17 cellular contexts compared by ENCODE assay signal in genomic region chr2:232369126-232369955, GRCh38. TPM values are rescaled to one million over a fixed set of nuclear protein-coding genes. Genes with fewer than 3 reads are reported as not detected.
A peak's percentile ranks its signal among the peaks of the same experiment; 100 is the strongest.
DNase-seq lines count a peak whose midpoint lies in the region; ATAC-seq and TF ChIP-seq lines count a peak whose summit lies in the region.
"Had no signal": no experiment of that assay in that cellular context is flagged by ENCODE, and none has a peak within 500 bp of the region (broad histone marks: within the 10 kb centered on the region; RNA-seq: fewer than 3 reads in every experiment).

No MANE protein-coding gene starts in this region.

- no peak overlapping the region for H2BK5ac ChIP-seq in neuronal stem cell (ENCODE audit: low read length)

- ATAC-seq in gastroesophageal sphincter: peak; percentile 8
- no peak for ATAC-seq in HG02610 (IDR thresholded peaks at IDR 0.05; ENCODE audit: unreplicated experiment)
- ATAC-seq in mucosa of descending colon: no peak

- H3K9ac ChIP-seq in neuronal stem cell (ENCODE audit: low read depth, low read length, poor library complexity): no peak overlapping the region

- H3K27ac ChIP-seq in gastroesophageal sphincter (no peak overlapping the region), neuronal stem cell (replicated peaks; ENCODE audit: low read length) (no peak overlapping the region)
- H3K27ac ChIP-seq: 22Rv1 had no signal

- intact Hi-C loops in mucosa of descending colon (cut with DNase I, micrococcal nuclease): no loop called here

- WGBS in gastroesophageal sphincter (ENCODE audit: low coverage in 1 of 2), 2 donors: 100% methylated on average over 1 of the region's 15 CpGs; no CpG with 5 or more reads in 1 of the 2 donors
- no CpG with 5 or more reads among the region's 15 CpGs for WGBS in neuronal stem cell (ENCODE audit: extremely low coverage in 2 of 2, insufficient read length in 2 of 2, insufficient replicate concordance in 1 of 2), 2 donors

- H3K23ac ChIP-seq in neuronal stem cell (ENCODE audit: low read depth, low read length, poor library complexity): no peak overlapping the region

- H2BK12ac ChIP-seq in neuronal stem cell (ENCODE audit: low read length): no peak overlapping the region

- H3K4me2 ChIP-seq in neuronal stem cell (ENCODE audit: insufficient read depth, low read length, poor library complexity, severe bottlenecking): no peak overlapping the region

- no peaks in the 10 kb centered on the region for H3K4me1 ChIP-seq in gastroesophageal sphincter
- peaks cover 1 to 2% of the 10 kb centered on the region in 2 donors for H3K4me1 ChIP-seq in neuronal stem cell (ENCODE audit: control insufficient read depth in 2 of 2, insufficient read depth in 1 of 2, low read depth in 1 of 2, low read length in 2 of 2)
- H3K4me1 ChIP-seq in mucosa of descending colon (ENCODE audit: low read depth): no peaks in the 10 kb centered on the region

- no peak overlapping the region for H4K91ac ChIP-seq in neuronal stem cell (ENCODE audit: low read depth, low read length, poor library complexity)

- H3K27me3 ChIP-seq in gastroesophageal sphincter: peaks cover 23% of the 10 kb centered on the region
- H3K27me3 ChIP-seq in neuronal stem cell (ENCODE audit: control insufficient read depth in 3 of 3, insufficient read depth in 3 of 3, low read depth in 1 of 3, low read length in 3 of 3): peaks cover 0 to 9% (median 0%) of the 10 kb centered on the region in 3 experiments

- H3K9me3 ChIP-seq in gastroesophageal sphincter: no peaks in the 10 kb centered on the region
- no peaks in the 10 kb centered on the region for H3K9me3 ChIP-seq in neuronal stem cell (replicated peaks in 1 of 2; ENCODE audit: control insufficient read depth in 2 of 2, insufficient read depth in 1 of 2, low read depth in 1 of 2, low read length in 2 of 2)
- no peaks in the 10 kb centered on the region for H3K9me3 ChIP-seq in mucosa of descending colon

- H3K14ac ChIP-seq in neuronal stem cell (ENCODE audit: low read length): peak overlapping the region; percentile 12

- no peak for TF ChIP-seq POLR2A in gastroesophageal sphincter (IDR thresholded peaks at IDR 0.05)

- H3K36me3 ChIP-seq in gastroesophageal sphincter (no peaks in the 10 kb centered on the region), neuronal stem cell (replicated peaks in 1 of 2; ENCODE audit: control insufficient read depth in 2 of 2, insufficient read depth in 2 of 2, low read length in 2 of 2) (no peaks in the 10 kb centered on the region), mucosa of descending colon (ENCODE audit: low read depth) (no peaks in the 10 kb centered on the region)

- no peak for TF ChIP-seq EP300 in gastroesophageal sphincter (IDR thresholded peaks at IDR 0.05)

- TF ChIP-seq CTCF in gastroesophageal sphincter (IDR thresholded peaks at IDR 0.05) (no peak), mucosa of descending colon (IDR thresholded peaks at IDR 0.05) (no peak)

- H2BK120ac ChIP-seq in neuronal stem cell (ENCODE audit: low read depth, low read length): no peak overlapping the region

- DNase-seq in NCI-H524 (lab: John Stamatoyannopoulos, UW) (peak; percentile 12 to 36), NCI-H524 treated with DMSO at 0.1 percent for 48 hours (lab: John Stamatoyannopoulos, UW) (no peak), neuronal stem cell (ENCODE audit: low spot score) (no peak), mucosa of descending colon (no peak), NCI-H2081 treated with DMSO at 0.1 percent for 48 hours (lab: John Stamatoyannopoulos, UW) (no peak)
- no peak for DNase-seq in stimulated activated CD4-positive, alpha-beta T cell treated with anti-CD3 and anti-CD28 coated beads, Interleukin-2, amount 100 ng/mL, for 48 hours
- DNase-seq: DMS 273 treated with DMSO at 0.1 percent for 48 hours, EL, KG1, NCI-H1092 treated with DMSO at 0.1 percent for 48 hours, NCI-H1694, NCI-H345 had no signal

- no peak overlapping the region for H2BK15ac ChIP-seq in neuronal stem cell (ENCODE audit: low read length)

- H3K79me1 ChIP-seq in neuronal stem cell (ENCODE audit: low read depth, low read length): no peaks in the 10 kb centered on the region

- H3K4me3 ChIP-seq in gastroesophageal sphincter: no peak overlapping the region
- H3K4me3 ChIP-seq in neuronal stem cell (ENCODE audit: low read length in 2 of 2): no peak overlapping the region
- no peak overlapping the region for H3K4me3 ChIP-seq in mucosa of descending colon

- H3K4ac ChIP-seq in neuronal stem cell (ENCODE audit: low read length): no peak overlapping the region

- no peak overlapping the region for H2AK5ac ChIP-seq in neuronal stem cell (ENCODE audit: low read depth, low read length)

- peak overlapping the region; percentile 78 for H2AFZ ChIP-seq in neuronal stem cell (ENCODE audit: low read length)

- no peak overlapping the region for H4K8ac ChIP-seq in neuronal stem cell (ENCODE audit: low read depth, low read length)

- peak overlapping the region; percentile 76 for H3K18ac ChIP-seq in neuronal stem cell (ENCODE audit: low read length)

RNA-seq across cellular contexts. Expression of gene ALPP, which starts 9.2 kb away (rescaled TPM):
- total RNA-seq in gastroesophageal sphincter (not detected), mucosa of descending colon (1 to 10 TPM in 1 of 3 donors, not detected in 2; 1.2 TPM)
- polyA plus RNA-seq in neuronal stem cell (2013, experiment 1 of 2): not detected
- polyA plus RNA-seq in neuronal stem cell (2013, experiment 2 of 2): not detected
- polyA plus RNA-seq: BJ had no signal

RNA-seq across cellular contexts. Expression of gene ALPG, which starts 37.3 kb away (rescaled TPM):
- total RNA-seq in gastroesophageal sphincter (not detected), mucosa of descending colon (1 to 10 TPM in 1 of 3 donors, under 1 TPM in 2; 0.54 to 8.1 (median 0.61) TPM)
- not detected for polyA plus RNA-seq in neuronal stem cell (2013, experiment 1 of 2)
- not detected for polyA plus RNA-seq in neuronal stem cell (2013, experiment 2 of 2)
- total RNA-seq: MCF 10A had no signal
- polyA plus RNA-seq: BJ had no signal

Comparison
In these comparisons a context has a peak if more than half of its experiments do, and no peak if none do; other contexts are left out.
1. DNase-seq: peak in NCI-H524 (2 of 2); none in NCI-H524 treated with DMSO at 0.1 percent for 48 hours (single experiment), neuronal stem cell (single experiment), stimulated activated CD4-positive, alpha-beta T cell treated with anti-CD3 and anti-CD28 coated beads, Interleukin-2, amount 100 ng/mL, for 48 hours (0 of 2), mucosa of descending colon (0 of 3) and NCI-H2081 treated with DMSO at 0.1 percent for 48 hours (single experiment).